Comparison of ENCODE assay signal across 1 cellular context in genomic region chr10:104231784-104232612, GRCh38.
TF ChIP-seq lines count a peak whose summit lies in the region.

Gene CFAP43 (minus strand): TSS chr10:104232364. CDS start chr10:104232246, 118 bp downstream.

TF ChIP-seq in HepG2, 621 proteins besides CTCF, POLR2A, EP300 and RAD21 (continued from another document and continues in another):
- TF ChIP-seq POGZ (CRISPR knock-in tag; IDR thresholded peaks at IDR 0.05) (peak; percentile 88), EHMT2 (IDR thresholded peaks at IDR 0.05; ENCODE audit: borderline replicate concordance, low read depth, low read length) (no peak), SP4 (CRISPR knock-in tag; IDR thresholded peaks at IDR 0.05) (no peak; the same call in 1 of the 2 replicates), HES4 (CRISPR knock-in tag; IDR thresholded peaks at IDR 0.05; ENCODE audit: borderline replicate concordance) (peak; percentile 69; the same call in 1 of the 2 replicates), PTBP1 (IDR thresholded peaks at IDR 0.05; ENCODE audit: low read depth, low read length, poor library complexity, severe bottlenecking) (no peak), ZNF7 (CRISPR knock-in tag; IDR thresholded peaks at IDR 0.05) (no peak), ZBTB38 (CRISPR knock-in tag; IDR thresholded peaks at IDR 0.05) (no peak), ZNF333 (CRISPR knock-in tag; IDR thresholded peaks at IDR 0.05; ENCODE audit: borderline replicate concordance) (peak; percentile 57; the same call in 1 of the 2 replicates), SRF (IDR thresholded peaks at IDR 0.05; ENCODE audit: low read depth, low read length) (no peak), NCOA1 (CRISPR knock-in tag; IDR thresholded peaks at IDR 0.05) (no peak), AGO2 (optimal IDR thresholded peaks at IDR 0.05; ENCODE audit: low read depth, low read length) (no peak), YEATS4 (CRISPR knock-in tag; IDR thresholded peaks at IDR 0.05; ENCODE audit: borderline replicate concordance) (peak; percentile 80), MZF1 (CRISPR knock-in tag; IDR thresholded peaks at IDR 0.05; ENCODE audit: borderline replicate concordance) (no peak), ZNF746 (CRISPR knock-in tag; IDR thresholded peaks at IDR 0.05) (peak; percentile 32; the same call in 1 of the 2 replicates), ETV6 (CRISPR knock-in tag; conservative IDR thresholded peaks at IDR 0.05) (peak; percentile 77; the same call in 1 of the 2 replicates), ZNF207 (IDR thresholded peaks at IDR 0.05; ENCODE audit: borderline replicate concordance) (no peak), ZNF501 (CRISPR knock-in tag; IDR thresholded peaks at IDR 0.05) (peak; percentile 61; the same call in 1 of the 2 replicates), ZNF597 (CRISPR knock-in tag; IDR thresholded peaks at IDR 0.05) (no peak), ZSCAN25 (CRISPR knock-in tag; IDR thresholded peaks at IDR 0.05) (peak; percentile 50; the same call in 1 of the 2 replicates), IRF9 (CRISPR knock-in tag; IDR thresholded peaks at IDR 0.05; ENCODE audit: borderline replicate concordance) (0 out of 2 replicates have a peak, but pooled peaks have one; percentile 80), ZBTB14 (CRISPR knock-in tag; IDR thresholded peaks at IDR 0.05) (peak; percentile 57; the same call in 1 of the 2 replicates), ZNF484 (CRISPR knock-in tag; IDR thresholded peaks at IDR 0.05; ENCODE audit: borderline replicate concordance, low read depth) (no peak), ZNF124 (CRISPR knock-in tag; IDR thresholded peaks at IDR 0.05) (no peak), REXO4 (CRISPR knock-in tag; IDR thresholded peaks at IDR 0.05; ENCODE audit: borderline replicate concordance) (no peak), ZNF605 (CRISPR knock-in tag; IDR thresholded peaks at IDR 0.05) (no peak), DMAP1 (CRISPR knock-in tag; IDR thresholded peaks at IDR 0.05) (peak; percentile 53; the same call in 1 of the 2 replicates), KLF15 (CRISPR knock-in tag; IDR thresholded peaks at IDR 0.05; ENCODE audit: borderline replicate concordance) (no peak), E2F1 (CRISPR knock-in tag; IDR thresholded peaks at IDR 0.05) (peak; percentile 65), ZNF274 (CRISPR knock-in tag; IDR thresholded peaks at IDR 0.05) (peak; percentile 69; the same call in 1 of the 2 replicates), ZNF598 (CRISPR knock-in tag; IDR thresholded peaks at IDR 0.05; ENCODE audit: borderline replicate concordance) (no peak), HMGA1 (CRISPR knock-in tag; conservative IDR thresholded peaks at IDR 0.05) (no peak), CEBPB (IDR thresholded peaks at IDR 0.05; ENCODE audit: borderline replicate concordance, low read depth, low read length) (no peak), UBTF (CRISPR knock-in tag; IDR thresholded peaks at IDR 0.05) (peak; percentile 52), IKZF1 (IDR thresholded peaks at IDR 0.05) (no peak), SRSF4 (IDR thresholded peaks at IDR 0.05; ENCODE audit: low read depth, low read length, poor library complexity, severe bottlenecking) (no peak), ZNF75D (CRISPR knock-in tag; IDR thresholded peaks at IDR 0.05; ENCODE audit: borderline replicate concordance) (no peak), ADNP (CRISPR knock-in tag; IDR thresholded peaks at IDR 0.05) (no peak), ZFP91 (CRISPR knock-in tag; IDR thresholded peaks at IDR 0.05; ENCODE audit: borderline replicate concordance) (peak; percentile 87), ELF3 (CRISPR knock-in tag; IDR thresholded peaks at IDR 0.05) (0 out of 2 replicates have a peak, but pooled peaks have one; percentile 11), ZKSCAN5 (CRISPR knock-in tag; IDR thresholded peaks at IDR 0.05) (0 out of 2 replicates have a peak, but pooled peaks have one; percentile 9), ERF (CRISPR knock-in tag; IDR thresholded peaks at IDR 0.05) (peak; percentile 86), DR1 (CRISPR knock-in tag; IDR thresholded peaks at IDR 0.05) (0 out of 2 replicates have a peak, but pooled peaks have one; percentile 45), ZNF296 (CRISPR knock-in tag; conservative IDR thresholded peaks at IDR 0.05) (0 out of 2 replicates have a peak, but pooled peaks have one; percentile 22), ZNF660 (CRISPR knock-in tag; IDR thresholded peaks at IDR 0.05; ENCODE audit: borderline replicate concordance, low read depth) (no peak), MIER3 (CRISPR knock-in tag; IDR thresholded peaks at IDR 0.05; ENCODE audit: borderline replicate concordance) (peak; percentile 39; the same call in 1 of the 2 replicates), ZNF331 (CRISPR knock-in tag; IDR thresholded peaks at IDR 0.05) (peak; percentile 42; the same call in 1 of the 2 replicates), ZNF724P (CRISPR knock-in tag; IDR thresholded peaks at IDR 0.05; ENCODE audit: borderline replicate concordance) (no peak; the same call in 1 of the 2 replicates), ZSCAN29 (CRISPR knock-in tag; conservative IDR thresholded peaks at IDR 0.05) (peak; percentile 89; the same call in 1 of the 2 replicates), ZNF468 (CRISPR knock-in tag; IDR thresholded peaks at IDR 0.05) (no peak), IKZF4 (CRISPR knock-in tag; IDR thresholded peaks at IDR 0.05; ENCODE audit: borderline replicate concordance, low read depth, not compliant biosample characterization) (no peak), NR1H2 (CRISPR knock-in tag; IDR thresholded peaks at IDR 0.05; ENCODE audit: borderline replicate concordance, low read depth) (0 out of 2 replicates have a peak, but pooled peaks have one; percentile 67)
- TF ChIP-seq, protein P1, sequence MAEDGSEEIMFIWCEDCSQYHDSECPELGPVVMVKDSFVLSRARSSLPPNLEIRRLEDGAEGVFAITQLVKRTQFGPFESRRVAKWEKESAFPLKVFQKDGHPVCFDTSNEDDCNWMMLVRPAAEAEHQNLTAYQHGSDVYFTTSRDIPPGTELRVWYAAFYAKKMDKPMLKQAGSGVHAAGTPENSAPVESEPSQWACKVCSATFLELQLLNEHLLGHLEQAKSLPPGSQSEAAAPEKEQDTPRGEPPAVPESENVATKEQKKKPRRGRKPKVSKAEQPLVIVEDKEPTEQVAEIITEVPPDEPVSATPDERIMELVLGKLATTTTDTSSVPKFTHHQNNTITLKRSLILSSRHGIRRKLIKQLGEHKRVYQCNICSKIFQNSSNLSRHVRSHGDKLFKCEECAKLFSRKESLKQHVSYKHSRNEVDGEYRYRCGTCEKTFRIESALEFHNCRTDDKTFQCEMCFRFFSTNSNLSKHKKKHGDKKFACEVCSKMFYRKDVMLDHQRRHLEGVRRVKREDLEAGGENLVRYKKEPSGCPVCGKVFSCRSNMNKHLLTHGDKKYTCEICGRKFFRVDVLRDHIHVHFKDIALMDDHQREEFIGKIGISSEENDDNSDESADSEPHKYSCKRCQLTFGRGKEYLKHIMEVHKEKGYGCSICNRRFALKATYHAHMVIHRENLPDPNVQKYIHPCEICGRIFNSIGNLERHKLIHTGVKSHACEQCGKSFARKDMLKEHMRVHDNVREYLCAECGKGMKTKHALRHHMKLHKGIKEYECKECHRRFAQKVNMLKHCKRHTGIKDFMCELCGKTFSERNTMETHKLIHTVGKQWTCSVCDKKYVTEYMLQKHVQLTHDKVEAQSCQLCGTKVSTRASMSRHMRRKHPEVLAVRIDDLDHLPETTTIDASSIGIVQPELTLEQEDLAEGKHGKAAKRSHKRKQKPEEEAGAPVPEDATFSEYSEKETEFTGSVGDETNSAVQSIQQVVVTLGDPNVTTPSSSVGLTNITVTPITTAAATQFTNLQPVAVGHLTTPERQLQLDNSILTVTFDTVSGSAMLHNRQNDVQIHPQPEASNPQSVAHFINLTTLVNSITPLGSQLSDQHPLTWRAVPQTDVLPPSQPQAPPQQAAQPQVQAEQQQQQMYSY (CRISPR knock-in tag; IDR thresholded peaks at IDR 0.05) = 0 out of 2 replicates have a peak, but pooled peaks have one; percentile 17
- TF ChIP-seq, protein P2, sequence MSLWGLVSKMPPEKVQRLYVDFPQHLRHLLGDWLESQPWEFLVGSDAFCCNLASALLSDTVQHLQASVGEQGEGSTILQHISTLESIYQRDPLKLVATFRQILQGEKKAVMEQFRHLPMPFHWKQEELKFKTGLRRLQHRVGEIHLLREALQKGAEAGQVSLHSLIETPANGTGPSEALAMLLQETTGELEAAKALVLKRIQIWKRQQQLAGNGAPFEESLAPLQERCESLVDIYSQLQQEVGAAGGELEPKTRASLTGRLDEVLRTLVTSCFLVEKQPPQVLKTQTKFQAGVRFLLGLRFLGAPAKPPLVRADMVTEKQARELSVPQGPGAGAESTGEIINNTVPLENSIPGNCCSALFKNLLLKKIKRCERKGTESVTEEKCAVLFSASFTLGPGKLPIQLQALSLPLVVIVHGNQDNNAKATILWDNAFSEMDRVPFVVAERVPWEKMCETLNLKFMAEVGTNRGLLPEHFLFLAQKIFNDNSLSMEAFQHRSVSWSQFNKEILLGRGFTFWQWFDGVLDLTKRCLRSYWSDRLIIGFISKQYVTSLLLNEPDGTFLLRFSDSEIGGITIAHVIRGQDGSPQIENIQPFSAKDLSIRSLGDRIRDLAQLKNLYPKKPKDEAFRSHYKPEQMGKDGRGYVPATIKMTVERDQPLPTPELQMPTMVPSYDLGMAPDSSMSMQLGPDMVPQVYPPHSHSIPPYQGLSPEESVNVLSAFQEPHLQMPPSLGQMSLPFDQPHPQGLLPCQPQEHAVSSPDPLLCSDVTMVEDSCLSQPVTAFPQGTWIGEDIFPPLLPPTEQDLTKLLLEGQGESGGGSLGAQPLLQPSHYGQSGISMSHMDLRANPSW (CRISPR knock-in tag; IDR thresholded peaks at IDR 0.05; ENCODE audit: borderline replicate concordance) = no peak; the same call in 1 of the 2 replicates
- TF ChIP-seq, protein P3, sequence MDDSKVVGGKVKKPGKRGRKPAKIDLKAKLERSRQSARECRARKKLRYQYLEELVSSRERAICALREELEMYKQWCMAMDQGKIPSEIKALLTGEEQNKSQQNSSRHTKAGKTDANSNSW (CRISPR knock-in tag; IDR thresholded peaks at IDR 0.05; ENCODE audit: borderline replicate concordance) = no peak; the same call in 1 of the 2 replicates
